Comparison of ENCODE assay signal across 17 cellular contexts in genomic region chr10:14296081-14296709, GRCh38. TPM values are rescaled to one million over a fixed set of nuclear protein-coding genes. Genes with fewer than 3 reads are reported as not detected.
A peak's percentile ranks its signal among the peaks of the same experiment; 100 is the strongest.
DNase-seq lines count a peak whose midpoint lies in the region; ATAC-seq and TF ChIP-seq lines count a peak whose summit lies in the region.
"Had no signal": no experiment of that assay in that cellular context is flagged by ENCODE, and none has a peak within 500 bp of the region (broad histone marks: within the 10 kb centered on the region; RNA-seq: fewer than 3 reads in every experiment).

No MANE protein-coding gene starts in this region.

- H3K9me3 ChIP-seq in mammary epithelial cell (replicated peaks; ENCODE audit: insufficient read depth, low read length) (peaks cover 4% of the 10 kb centered on the region), hepatocyte (ENCODE audit: low read depth) (no peaks in the 10 kb centered on the region)

- no peak overlapping the region for H3K4me3 ChIP-seq in mammary epithelial cell (replicated peaks in 1 of 3; ENCODE audit: insufficient read depth in 1 of 3, low read depth in 2 of 3, low read length in 3 of 3)
- H3K4me3 ChIP-seq in astrocyte of the spinal cord (ENCODE audit: low read depth, low read length): no peak overlapping the region
- no peak overlapping the region for H3K4me3 ChIP-seq in hepatocyte

- DNase-seq in T47D (ENCODE audit: low read depth in 1 of 2, low spot score in 1 of 2) (peak; percentile 26 to 88), mammary epithelial cell (no peak), astrocyte of the spinal cord (ENCODE audit: low read depth, low spot score) (peak; percentile 37), hepatocyte (ENCODE audit: low spot score) (peak; percentile 18), sciatic nerve (ENCODE audit: low spot score) (no peak), SW 1271 (lab: John Stamatoyannopoulos, UW) (no peak), DMS153 (lab: John Stamatoyannopoulos, UW) (no peak)
- DNase-seq: activated CD4-positive, CD25-positive, alpha-beta regulatory T cell treated with anti-CD3 and anti-CD28 coated beads, Interleukin-2, amount 50 U/mL, for 72 hours; activated gamma-delta T cell; anterior cingulate cortex; CD4-positive, CD25-positive, alpha-beta regulatory T cell; effector CD8-positive, alpha-beta T cell; NCI-H2107; T-helper 2 cell had no signal

- no peak for TF ChIP-seq CTCF in mammary epithelial cell (conservative IDR thresholded peaks at IDR 0.05 in 1 of 2, IDR thresholded peaks at IDR 0.05 in 1 of 2; ENCODE audit: extremely low read depth in 1 of 2, insufficient read depth in 1 of 2, low read depth in 1 of 2, low read length in 2 of 2)
- TF ChIP-seq CTCF in astrocyte of the spinal cord (IDR thresholded peaks at IDR 0.05; ENCODE audit: low read depth, low read length): no peak
- TF ChIP-seq CTCF in hepatocyte (IDR thresholded peaks at IDR 0.05; ENCODE audit: poor library complexity): no peak

- in situ Hi-C loops in T47D (cut with HindIII; ENCODE audit: low pct_unique_long_range_greater_than_20kb, low sequenced_read_pairs) (no loop called here), mammary epithelial cell (cut with MboI; ENCODE audit: low sequenced_read_pairs in 2 of 2) (no loop called here), astrocyte of the spinal cord (cut with HindIII; ENCODE audit: low sequenced_read_pairs) (no loop called here)

- H3K79me2 ChIP-seq in mammary epithelial cell (ENCODE audit: insufficient read depth, low read length) (no peaks in the 10 kb centered on the region), hepatocyte (no peaks in the 10 kb centered on the region)

- no peak overlapping the region for H3K27ac ChIP-seq in mammary epithelial cell (ENCODE audit: insufficient read depth, low read depth, low read length)
- no peak overlapping the region for H3K27ac ChIP-seq in hepatocyte
- H3K27ac ChIP-seq: RWPE1 had no signal

- peak; percentile 58 for ATAC-seq in sciatic nerve
- ATAC-seq in GM19467 (IDR thresholded peaks at IDR 0.05; ENCODE audit: unreplicated experiment): no peak
- ATAC-seq: natural killer cell treated with Interleukin-12 subunit alpha and Interleukin-12 subunit beta and Interleukin-15 and Interleukin-18, amount 100 ng/mL, for 72 hours had no signal

- no peak overlapping the region for H3K9ac ChIP-seq in mammary epithelial cell (ENCODE audit: insufficient read depth, low read length)

- no peak overlapping the region for H2AFZ ChIP-seq in mammary epithelial cell (ENCODE audit: low read depth, low read length)
- no peak overlapping the region for H2AFZ ChIP-seq in hepatocyte

- no TSS peak for BruUV-seq in mammary epithelial cell (replicated peaks; lab: Mats Ljungman, UMichigan)

- CTCF ChIA-PET in mammary epithelial cell (lab: Charles Lee; ENCODE audit: low non-redundant PET): no interaction called here

- intact Hi-C loops in mammary epithelial cell (cut with micrococcal nuclease): no loop called here
- intact Hi-C loops in sciatic nerve (cut with DNase I): no loop called here

- dilution Hi-C loops in mammary epithelial cell (cut with HindIII; ENCODE audit: low sequenced_read_pairs): loop anchor here (5.0 kb wide), 1 partner anchor 36 kb away; the partner anchor contains the start of gene FRMD4A

- no peak overlapping the region for H3K4me2 ChIP-seq in mammary epithelial cell (ENCODE audit: insufficient read depth, low read depth, low read length)
- no peak overlapping the region for H3K4me2 ChIP-seq in hepatocyte

- H4K20me1 ChIP-seq in mammary epithelial cell (ENCODE audit: insufficient read depth, low read length): no peaks in the 10 kb centered on the region
- no peaks in the 10 kb centered on the region for H4K20me1 ChIP-seq in hepatocyte (ENCODE audit: insufficient read depth, poor library complexity, severe bottlenecking)

- WGBS in mammary epithelial cell (ENCODE audit: low coverage, missing lambda C conversion rate): 72% methylated on average over 7 of the region's 8 CpGs
- 59% methylated on average over 8 of the region's 8 CpGs for WGBS in hepatocyte (ENCODE audit: low lambda C conversion rate, missing lambda C conversion rate)

- no peaks in the 10 kb centered on the region for H3K4me1 ChIP-seq in mammary epithelial cell (ENCODE audit: insufficient read depth, low read length)
- H3K4me1 ChIP-seq in hepatocyte (ENCODE audit: insufficient read depth): peaks cover 5% of the 10 kb centered on the region

- H3K27me3 ChIP-seq in mammary epithelial cell (ENCODE audit: insufficient read depth, low read length) (peaks cover 1% of the 10 kb centered on the region), hepatocyte (no peaks in the 10 kb centered on the region)

- H3K36me3 ChIP-seq in mammary epithelial cell (ENCODE audit: insufficient read depth, low read length): no peaks in the 10 kb centered on the region
- no peaks in the 10 kb centered on the region for H3K36me3 ChIP-seq in hepatocyte (replicated peaks; ENCODE audit: insufficient read depth, low read depth)

- no peaks in the 10 kb centered on the region for H3K9me2 ChIP-seq in hepatocyte (replicated peaks; ENCODE audit: insufficient read depth)

RNA-seq across cellular contexts. Expression of gene FRMD4A, which starts 34.5 kb away (rescaled TPM):
- 10 to 100 TPM in 1 of 2 donors, 1 to 10 TPM in 1; 4.7 to 27.1 TPM for total RNA-seq in mammary epithelial cell
- polyA plus RNA-seq in mammary epithelial cell: 27.6 TPM
- polyA minus RNA-seq in mammary epithelial cell: 55.2 TPM
- 6.8 and 10.3 TPM in 2 replicates for total RNA-seq in hepatocyte
- 5.4 and 9.9 TPM in 2 replicates for polyA plus RNA-seq in hepatocyte
- total RNA-seq in sciatic nerve: 98.0 TPM

Comparison
In these comparisons a context has a peak if more than half of its experiments do, and no peak if none do; other contexts are left out.
1. DNase-seq: peak in T47D (2 of 2), astrocyte of the spinal cord (single experiment) and hepatocyte (single experiment); none in mammary epithelial cell (single experiment), sciatic nerve (single experiment), SW 1271 (0 of 2) and DMS153 (single experiment).